ENCODE assay signal across 8 cellular contexts in the genomic region with DNA sequence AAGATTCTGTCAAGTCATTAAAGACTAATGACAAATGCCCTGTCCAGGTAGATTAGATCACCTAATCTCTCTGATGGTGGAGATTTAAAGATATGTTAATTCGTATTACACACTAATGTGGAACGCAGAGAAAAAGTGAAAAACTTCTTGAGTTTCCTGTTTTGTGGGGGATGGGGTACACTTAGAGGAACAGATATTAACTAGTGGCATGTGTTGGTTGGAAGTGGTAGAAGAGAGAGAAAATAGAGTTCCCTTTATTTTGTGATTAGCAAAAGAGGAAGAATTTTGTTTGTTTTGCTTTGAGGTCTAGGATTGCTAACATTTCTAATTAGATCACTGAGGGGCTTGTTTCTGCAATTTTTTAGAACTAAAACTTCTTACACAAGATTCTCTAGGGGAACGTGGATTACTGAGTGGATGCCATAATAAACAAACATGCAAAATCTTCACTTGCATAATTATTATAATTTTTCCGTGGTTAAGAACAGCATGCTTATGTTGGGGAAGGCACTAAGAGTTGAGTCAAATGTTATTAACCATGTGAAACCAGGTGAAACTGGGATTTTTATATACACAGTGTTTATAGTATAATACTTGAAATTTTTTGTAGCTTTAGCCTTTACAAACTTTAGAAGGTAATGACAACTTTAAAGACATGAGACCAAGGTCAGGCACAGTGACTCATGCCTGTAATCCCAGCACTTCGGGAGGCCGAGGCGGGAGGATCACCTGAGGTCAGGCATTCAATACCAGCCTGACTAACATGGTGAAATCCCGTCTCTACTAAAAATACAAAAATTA.
DNase-seq lines count a peak whose midpoint lies in the region; ATAC-seq, FAIRE-seq and TF ChIP-seq lines count a peak whose summit lies in the region.

No MANE protein-coding gene starts in this region.

- no peaks in the 10 kb centered on the region for H3K36me3 Mint-ChIP-seq in CD4-positive, CD25-positive, alpha-beta regulatory T cell
- no peaks in the 10 kb centered on the region for H3K36me3 Mint-ChIP-seq in T-helper 2 cell treated with Interferon-gamma antibody and Interleukin-4, amounts not matched to agents 5 μg/mL and 100 μg/mL, for 36 hours (ENCODE audit: low read depth)

- peak overlapping the region; percentile 80 for H3K4me3 ChIP-seq in CD4-positive, CD25-positive, alpha-beta regulatory T cell (ENCODE audit: low read depth, low read length)
- H3K4me3 ChIP-seq in hepatocyte: no peak overlapping the region
- H3K4me3 ChIP-seq in kidney (ENCODE audit: low read length in 2 of 2): no peak overlapping the region
- H3K4me3 ChIP-seq in A673 (ENCODE audit: low read depth, low read length, poor library complexity, severe bottlenecking): no peak overlapping the region

- peaks cover 35 to 70% (median 40%) of the 10 kb centered on the region in 4 donors for H3K4me1 Mint-ChIP-seq in CD4-positive, CD25-positive, alpha-beta regulatory T cell
- H3K4me1 Mint-ChIP-seq in T-helper 2 cell treated with Interferon-gamma antibody and Interleukin-4, amounts not matched to agents 5 μg/mL and 100 μg/mL, for 36 hours (ENCODE audit: low read depth): peaks cover 44% of the 10 kb centered on the region

- intact Hi-C loops in kidney (cut with DNase I) (no loop called here), A673 (cut with micrococcal nuclease; ENCODE audit: unreplicated experiment) (no loop called here)

- ATAC-seq in CD4-positive, CD25-positive, alpha-beta regulatory T cell (ENCODE audit: low read depth in 2 of 2): peak; percentile 46 to 57
- ATAC-seq in HG02642 (IDR thresholded peaks at IDR 0.05; ENCODE audit: poor library complexity, unreplicated experiment): peak; percentile 39
- ATAC-seq in HG03045 (IDR thresholded peaks at IDR 0.05; ENCODE audit: unreplicated experiment): no peak

- H3K9ac ChIP-seq in kidney (ENCODE audit: low read length in 2 of 2): no peak overlapping the region

- no peak for FAIRE-seq in kidney (lab: Jason Lieb, UNC)

- H3K27ac ChIP-seq in CD4-positive, CD25-positive, alpha-beta regulatory T cell (ENCODE audit: insufficient read depth, low read length, poor library complexity, severe bottlenecking): peak overlapping the region; percentile 64
- H3K27ac ChIP-seq in hepatocyte (peak overlapping the region; percentile 24), kidney (ENCODE audit: low read depth in 2 of 2, low read length in 2 of 2) (peak overlapping the region in 1 of 2 donors; percentile 5), A673 (ENCODE audit: low read depth, low read length, poor library complexity, severe bottlenecking) (no peak overlapping the region)

- H3K36me3 ChIP-seq in CD4-positive, CD25-positive, alpha-beta regulatory T cell (ENCODE audit: control insufficient read depth, insufficient read depth, low read length): no peaks in the 10 kb centered on the region
- H3K36me3 ChIP-seq in hepatocyte (replicated peaks; ENCODE audit: insufficient read depth, low read depth) (no peaks in the 10 kb centered on the region), kidney (ENCODE audit: control insufficient read depth in 1 of 2, insufficient read depth in 2 of 2, low read length in 2 of 2) (no peaks in the 10 kb centered on the region), A673 (ENCODE audit: insufficient read depth, low read length, poor library complexity, severe bottlenecking) (no peaks in the 10 kb centered on the region)

- no peak overlapping the region for H3K4me2 ChIP-seq in hepatocyte

- no peaks in the 10 kb centered on the region for H3K9me3 Mint-ChIP-seq in CD4-positive, CD25-positive, alpha-beta regulatory T cell
- no peaks in the 10 kb centered on the region for H3K9me3 Mint-ChIP-seq in T-helper 2 cell treated with Interferon-gamma antibody and Interleukin-4, amounts not matched to agents 5 μg/mL and 100 μg/mL, for 36 hours

- peak in 1 of 3 donors; percentile 45 for DNase-seq in CD4-positive, CD25-positive, alpha-beta regulatory T cell
- DNase-seq in T-helper 2 cell treated with Interferon-gamma antibody and Interleukin-4, amounts not matched to agents 5 μg/mL and 100 μg/mL, for 36 hours (ENCODE audit: low spot score): no peak
- DNase-seq in hepatocyte (ENCODE audit: low spot score) (no peak), kidney (no peak), amygdala (lab: John Stamatoyannopoulos, UW) (no peak), A673 (ENCODE audit: low spot score) (no peak)

- H4K20me1 ChIP-seq in hepatocyte (ENCODE audit: insufficient read depth, poor library complexity, severe bottlenecking): no peaks in the 10 kb centered on the region

- no peaks in the 10 kb centered on the region for H3K9me2 ChIP-seq in hepatocyte (replicated peaks; ENCODE audit: insufficient read depth)

- H3K79me2 ChIP-seq in hepatocyte: no peaks in the 10 kb centered on the region

- 49% methylated on average over 8 of the region's 8 CpGs for WGBS in hepatocyte (ENCODE audit: low lambda C conversion rate, missing lambda C conversion rate)

- H3K27me3 ChIP-seq in CD4-positive, CD25-positive, alpha-beta regulatory T cell (ENCODE audit: control insufficient read depth, insufficient read depth, low read length): no peaks in the 10 kb centered on the region
- H3K27me3 ChIP-seq in hepatocyte (no peaks in the 10 kb centered on the region), A673 (replicated peaks; ENCODE audit: insufficient read depth, low read depth, low read length, poor library complexity) (no peaks in the 10 kb centered on the region)

- TF ChIP-seq CTCF in hepatocyte (IDR thresholded peaks at IDR 0.05; ENCODE audit: poor library complexity): no peak
- TF ChIP-seq CTCF in kidney (IDR thresholded peaks at IDR 0.05; ENCODE audit: borderline replicate concordance, extremely low read depth, insufficient read depth): no peak
- no peak for TF ChIP-seq CTCF in A673 (conservative IDR thresholded peaks at IDR 0.05; ENCODE audit: low read depth, low read length)

- H2AFZ ChIP-seq in hepatocyte: no peak overlapping the region

- CTCF ChIA-PET in A673 (lab: Charles Lee): no interaction called here

- H3K4me1 ChIP-seq in CD4-positive, CD25-positive, alpha-beta regulatory T cell (ENCODE audit: control insufficient read depth, insufficient read depth, low read length, poor library complexity, severe bottlenecking): peaks cover 33% of the 10 kb centered on the region
- peaks cover 18% of the 10 kb centered on the region for H3K4me1 ChIP-seq in hepatocyte (ENCODE audit: insufficient read depth)
- H3K4me1 ChIP-seq in kidney (ENCODE audit: control insufficient read depth in 1 of 2, insufficient read depth in 1 of 2, low read depth in 1 of 2, low read length in 2 of 2): no peaks in the 10 kb centered on the region
- H3K4me1 ChIP-seq in A673 (ENCODE audit: insufficient read depth, low read length, poor library complexity, severe bottlenecking): peaks cover 13% of the 10 kb centered on the region

- no TSS peak for BruUV-seq in A673 (replicated peaks; lab: Mats Ljungman, UMichigan)

- POLR2A ChIA-PET in A673 (lab: Charles Lee; ENCODE audit: low non-redundant PET): no interaction called here

- no peaks in the 10 kb centered on the region for H3K27me3 Mint-ChIP-seq in CD4-positive, CD25-positive, alpha-beta regulatory T cell
- no peaks in the 10 kb centered on the region for H3K27me3 Mint-ChIP-seq in T-helper 2 cell treated with Interferon-gamma antibody and Interleukin-4, amounts not matched to agents 5 μg/mL and 100 μg/mL, for 36 hours (ENCODE audit: low read depth)

- peak overlapping the region; percentile 87 to 93 (median 87) for H3K27ac Mint-ChIP-seq in CD4-positive, CD25-positive, alpha-beta regulatory T cell
- H3K27ac Mint-ChIP-seq in T-helper 2 cell treated with Interferon-gamma antibody and Interleukin-4, amounts not matched to agents 5 μg/mL and 100 μg/mL, for 36 hours: peak overlapping the region; percentile 75

- H3K9me3 ChIP-seq in CD4-positive, CD25-positive, alpha-beta regulatory T cell (ENCODE audit: control insufficient read depth in 2 of 2, low read length in 2 of 2): no peaks in the 10 kb centered on the region
- no peaks in the 10 kb centered on the region for H3K9me3 ChIP-seq in hepatocyte (ENCODE audit: low read depth)
- no peaks in the 10 kb centered on the region for H3K9me3 ChIP-seq in kidney (ENCODE audit: control insufficient read depth in 1 of 2, low read length in 2 of 2)
- H3K9me3 ChIP-seq in A673 (ENCODE audit: low read depth, low read length, poor library complexity, severe bottlenecking): no peaks in the 10 kb centered on the region

- H3K4me3 Mint-ChIP-seq in CD4-positive, CD25-positive, alpha-beta regulatory T cell: peak overlapping the region; percentile 72 to 87 (median 73)
- H3K4me3 Mint-ChIP-seq in T-helper 2 cell treated with Interferon-gamma antibody and Interleukin-4, amounts not matched to agents 5 μg/mL and 100 μg/mL, for 36 hours: peak overlapping the region; percentile 75
